ENCODE assay signal across 12 cellular contexts in genomic region chr9:137666505-137666809, GRCh38. TPM values are rescaled to one million over a fixed set of nuclear protein-coding genes. Genes with fewer than 3 reads are reported as not detected.
DNase-seq lines count a peak whose midpoint lies in the region; ATAC-seq and TF ChIP-seq lines count a peak whose summit lies in the region.
"Had no signal": no experiment of that assay in that cellular context is flagged by ENCODE, and none has a peak within 500 bp of the region (broad histone marks: within the 10 kb centered on the region; RNA-seq: fewer than 3 reads in every experiment).

No MANE protein-coding gene starts in this region.

- H3K4me1 ChIP-seq in thyroid gland: peaks cover 60 to 65% of the 10 kb centered on the region in 2 donors

- no peaks in the 10 kb centered on the region for H3K9me3 ChIP-seq in thyroid gland
- H3K9me3 ChIP-seq: upper lobe of left lung had no signal

- no peaks in the 10 kb centered on the region for H3K27me3 ChIP-seq in layer of hippocampus (ENCODE audit: control insufficient read depth, insufficient read depth, low read length)
- H3K27me3 ChIP-seq in thyroid gland: no peaks in the 10 kb centered on the region
- H3K27me3 ChIP-seq: upper lobe of left lung had no signal

- H3K4me1 Mint-ChIP-seq in activated T-cell treated with anti-CD3 and anti-CD28 coated beads, Interleukin-2, amount 50 U/mL, for 24 hours (ENCODE audit: low read depth): peaks cover 51% of the 10 kb centered on the region
- peaks cover 51% of the 10 kb centered on the region for H3K4me1 Mint-ChIP-seq in activated T-cell treated with anti-CD3 and anti-CD28 coated beads, Interleukin-2, amount 50 U/mL, for 4 hours (ENCODE audit: low read depth)
- H3K4me1 Mint-ChIP-seq in brain: peaks cover 81% of the 10 kb centered on the region

- peaks cover 56% of the 10 kb centered on the region for H3K36me3 Mint-ChIP-seq in activated T-cell treated with anti-CD3 and anti-CD28 coated beads, Interleukin-2, amount 50 U/mL, for 24 hours (ENCODE audit: low read depth)
- peaks cover 11% of the 10 kb centered on the region for H3K36me3 Mint-ChIP-seq in activated T-cell treated with anti-CD3 and anti-CD28 coated beads, Interleukin-2, amount 50 U/mL, for 4 hours (ENCODE audit: insufficient read depth)
- peaks cover 36% of the 10 kb centered on the region for H3K36me3 Mint-ChIP-seq in brain

- no peak overlapping the region for H3K4me3 ChIP-seq in thyroid gland (replicated peaks in 1 of 3)
- H3K4me3 ChIP-seq: upper lobe of left lung had no signal

- no peaks in the 10 kb centered on the region for H3K27me3 Mint-ChIP-seq in activated T-cell treated with anti-CD3 and anti-CD28 coated beads, Interleukin-2, amount 50 U/mL, for 24 hours
- H3K27me3 Mint-ChIP-seq in activated T-cell treated with anti-CD3 and anti-CD28 coated beads, Interleukin-2, amount 50 U/mL, for 4 hours (ENCODE audit: low read depth): no peaks in the 10 kb centered on the region
- peaks cover 6% of the 10 kb centered on the region for H3K27me3 Mint-ChIP-seq in brain

- TF ChIP-seq POLR2A in thyroid gland (IDR thresholded peaks at IDR 0.05): no peak

- TF ChIP-seq CTCF in brain (conservative IDR thresholded peaks at IDR 0.05) (no peak), thyroid gland (IDR thresholded peaks at IDR 0.05) (no peak)

- no peak overlapping the region for H3K4me3 Mint-ChIP-seq in activated T-cell treated with anti-CD3 and anti-CD28 coated beads, Interleukin-2, amount 50 U/mL, for 24 hours
- H3K4me3 Mint-ChIP-seq in activated T-cell treated with anti-CD3 and anti-CD28 coated beads, Interleukin-2, amount 50 U/mL, for 4 hours: no peak overlapping the region
- H3K4me3 Mint-ChIP-seq in brain: peak overlapping the region; percentile 37 to 76 (median 76)

- 41 to 62% methylated on average over 6 to 8 of the region's 8 CpGs for WGBS in thyroid gland, 2 donors

- H3K9me3 Mint-ChIP-seq in activated T-cell treated with anti-CD3 and anti-CD28 coated beads, Interleukin-2, amount 50 U/mL, for 24 hours: no peaks in the 10 kb centered on the region
- no peaks in the 10 kb centered on the region for H3K9me3 Mint-ChIP-seq in activated T-cell treated with anti-CD3 and anti-CD28 coated beads, Interleukin-2, amount 50 U/mL, for 4 hours
- no peaks in the 10 kb centered on the region for H3K9me3 Mint-ChIP-seq in brain

- ATAC-seq in activated T-cell treated with anti-CD3 and anti-CD28 coated beads, Interleukin-2, amount 50 U/mL, for 4 hours: no peak
- no peak for ATAC-seq in HG03378 (IDR thresholded peaks at IDR 0.05; ENCODE audit: unreplicated experiment)

- H3K27ac ChIP-seq in layer of hippocampus (ENCODE audit: low read depth, low read length) (peak overlapping the region; percentile 72), thyroid gland (peak overlapping the region in 1 of 3 donors; percentile 36)
- H3K27ac ChIP-seq: upper lobe of left lung had no signal

- H3K36me3 ChIP-seq in thyroid gland: no peaks in the 10 kb centered on the region

- intact Hi-C loops in thyroid gland (cut with DNase I): no loop called here

- peak overlapping the region; percentile 22 for H3K27ac Mint-ChIP-seq in activated T-cell treated with anti-CD3 and anti-CD28 coated beads, Interleukin-2, amount 50 U/mL, for 24 hours
- H3K27ac Mint-ChIP-seq in brain: peak overlapping the region; percentile 36 to 99 (median 98)

- DNase-seq in activated T-cell treated with anti-CD3 and anti-CD28 coated beads, Interleukin-2, amount 50 U/mL, for 24 hours: no peak
- no peak for DNase-seq in activated T-cell treated with anti-CD3 and anti-CD28 coated beads, Interleukin-2, amount 50 U/mL, for 4 hours
- DNase-seq in thyroid gland (peak; percentile 46 to 60), 8988T (no peak), occipital lobe (lab: John Stamatoyannopoulos, UW) (no peak)
- DNase-seq: activated CD4-positive, alpha-beta T cell treated with anti-CD3 and anti-CD28 coated beads, Interleukin-2, amount 50 U/mL, for 4 hours; EL; NCI-H446 had no signal

RNA-seq across cellular contexts. Expression of gene EHMT1, which starts 47.7 kb away (rescaled TPM):
- total RNA-seq in activated T-cell treated with anti-CD3 and anti-CD28 coated beads, Interleukin-2, amount 50 U/mL, for 4 hours: 10 to 100 TPM; 76.6 to 79.1 (median 78.1) TPM
- polyA plus RNA-seq in brain (ENCODE audit: insufficient read depth, low read depth, low replicate concordance): 69.6 TPM
- total RNA-seq in thyroid gland: 10 to 100 TPM; 56.8 to 99.5 (median 94.4) TPM
- 68.3 TPM for total RNA-seq in occipital lobe

Comparison
In these comparisons a context has a peak if more than half of its experiments do, and no peak if none do; other contexts are left out.
1. DNase-seq: peak in thyroid gland (2 of 2); none in activated T-cell treated with anti-CD3 and anti-CD28 coated beads, Interleukin-2, amount 50 U/mL, for 24 hours (single experiment), activated T-cell treated with anti-CD3 and anti-CD28 coated beads, Interleukin-2, amount 50 U/mL, for 4 hours (single experiment), 8988T (single experiment) and occipital lobe (single experiment).
2. H3K4me3 Mint-ChIP-seq: peak in brain (5 of 5); none in activated T-cell treated with anti-CD3 and anti-CD28 coated beads, Interleukin-2, amount 50 U/mL, for 24 hours (single experiment) and activated T-cell treated with anti-CD3 and anti-CD28 coated beads, Interleukin-2, amount 50 U/mL, for 4 hours (single experiment).